Comparison of ENCODE assay signal across 24 cellular contexts in the genomic region with DNA sequence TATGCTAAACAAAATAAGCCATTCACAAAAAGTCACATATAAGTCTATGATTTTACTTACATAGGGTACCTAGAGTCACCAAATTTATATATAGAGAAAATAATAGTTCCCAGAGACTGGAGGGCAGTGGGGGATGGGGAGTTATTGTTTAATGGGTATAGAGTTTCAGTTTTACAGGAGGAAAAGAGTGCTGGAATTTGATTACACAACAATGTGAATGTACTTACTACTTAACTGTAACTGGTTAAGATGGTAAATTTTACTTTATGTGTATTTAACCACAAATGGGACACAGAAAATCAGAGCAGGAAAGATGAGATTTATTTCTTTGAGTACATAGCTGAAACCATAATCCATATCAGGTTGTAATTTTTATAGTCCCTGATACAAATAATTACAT.
"Had no signal": no experiment of that assay in that cellular context is flagged by ENCODE, and none has a peak within 500 bp of the region (broad histone marks: within the 10 kb centered on the region; RNA-seq: fewer than 3 reads in every experiment).

No MANE protein-coding gene starts in this region.

- H3K9me3 Mint-ChIP-seq: activated CD4-positive, alpha-beta T cell treated with anti-CD3 and anti-CD28 coated beads, Interleukin-2, amount 10 ng/mL, durations not matched to agents 24 days and 14 days; activated CD8-positive, alpha-beta T cell treated with anti-CD3 and anti-CD28 coated beads for 36 hours; activated naive CD4-positive, alpha-beta T cell treated with anti-CD3 and anti-CD28 coated beads for 36 hours; activated naive CD4-positive, alpha-beta T cell treated with anti-CD3 and anti-CD28 coated beads, Interleukin-2, amount 50 U/mL, for 72 hours; activated T-cell treated with anti-CD3 and anti-CD28 coated beads, Interleukin-2, amount 50 U/mL, for 72 hours; activated T-helper 2 cell treated with anti-CD3 and anti-CD28 coated beads, Interferon-gamma antibody, Interleukin-2, Interleukin-4, amounts not matched to agents 10 μg/mL and 5 μg/mL and 100 μg/mL, durations not matched to agents 14 hours and 24 hours and 36 hours; T-helper 1 cell treated with Interleukin-12 subunit alpha and Interleukin-12 subunit beta and Interleukin-4 antibody, amounts not matched to agents 30 μg/mL and 1 μg/mL, for 36 hours; T-helper 2 cell treated with Interferon-gamma antibody and Interleukin-4, amounts not matched to agents 5 μg/mL and 100 μg/mL, for 36 hours had no signal

- H3K27me3 Mint-ChIP-seq: activated CD4-positive, alpha-beta T cell treated with anti-CD3 and anti-CD28 coated beads, Interleukin-2, amount 10 ng/mL, durations not matched to agents 24 days and 14 days; activated CD8-positive, alpha-beta T cell treated with anti-CD3 and anti-CD28 coated beads for 36 hours; brain had no signal

- H3K27ac ChIP-seq: KMS-11 had no signal

- H3K4me1 Mint-ChIP-seq: activated CD4-positive, alpha-beta T cell treated with anti-CD3 and anti-CD28 coated beads, Interleukin-2, amount 10 ng/mL, durations not matched to agents 24 days and 14 days; brain had no signal

- DNase-seq: activated CD4-positive, alpha-beta T cell treated with anti-CD3 and anti-CD28 coated beads, Interleukin-2, amount 10 ng/mL, durations not matched to agents 24 days and 14 days; activated CD4-positive, alpha-beta T cell treated with anti-CD3 and anti-CD28 coated beads, Interleukin-2, amount 50 U/mL, for 4 hours; activated CD8-positive, alpha-beta T cell treated with anti-CD3 and anti-CD28 coated beads for 36 hours; activated gamma-delta T cell treated with Interleukin-2 at 50 U/mL for 16 hours; activated naive CD4-positive, alpha-beta T cell treated with anti-CD3 and anti-CD28 coated beads for 36 hours; activated T-cell treated with anti-CD3 and anti-CD28 coated beads, Interleukin-2, amount 50 U/mL, for 1 hour; activated T-cell treated with anti-CD3 and anti-CD28 coated beads, Interleukin-2, amount 50 U/mL, for 72 hours; anterior cingulate cortex; central memory CD4-positive, alpha-beta T cell; NCI-H1105; NCI-H1417 treated with DMSO at 0.1 percent for 48 hours; NCI-H1694; NCI-H1930; NCI-H2081 treated with DMSO at 0.1 percent for 48 hours; NCI-H226; NCI-H446 treated with DMSO at 0.1 percent for 48 hours; NCI-H524; Right ventricle myocardium superior had no signal

- H3K27ac Mint-ChIP-seq: activated CD4-positive, alpha-beta T cell treated with anti-CD3 and anti-CD28 coated beads, Interleukin-2, amount 10 ng/mL, durations not matched to agents 24 days and 14 days; activated CD8-positive, alpha-beta T cell treated with anti-CD3 and anti-CD28 coated beads for 36 hours; activated naive CD4-positive, alpha-beta T cell treated with anti-CD3 and anti-CD28 coated beads for 36 hours; activated naive CD4-positive, alpha-beta T cell treated with anti-CD3 and anti-CD28 coated beads, Interleukin-2, amount 50 U/mL, for 72 hours; activated T-cell treated with anti-CD3 and anti-CD28 coated beads, Interleukin-2, amount 50 U/mL, for 72 hours; activated T-helper 2 cell treated with anti-CD3 and anti-CD28 coated beads, Interferon-gamma antibody, Interleukin-2, Interleukin-4, amounts not matched to agents 10 μg/mL and 5 μg/mL and 100 μg/mL, durations not matched to agents 14 hours and 24 hours and 36 hours; brain; T-helper 1 cell treated with Interleukin-12 subunit alpha and Interleukin-12 subunit beta and Interleukin-4 antibody, amounts not matched to agents 30 μg/mL and 1 μg/mL, for 36 hours; T-helper 2 cell treated with Interferon-gamma antibody and Interleukin-4, amounts not matched to agents 5 μg/mL and 100 μg/mL, for 36 hours had no signal

- H3K36me3 Mint-ChIP-seq: activated naive CD4-positive, alpha-beta T cell treated with anti-CD3 and anti-CD28 coated beads, Interleukin-2, amount 50 U/mL, for 72 hours; brain had no signal

- H3K4me3 Mint-ChIP-seq: activated CD4-positive, alpha-beta T cell treated with anti-CD3 and anti-CD28 coated beads, Interleukin-2, amount 10 ng/mL, durations not matched to agents 24 days and 14 days; activated CD8-positive, alpha-beta T cell treated with anti-CD3 and anti-CD28 coated beads for 36 hours; activated naive CD4-positive, alpha-beta T cell treated with anti-CD3 and anti-CD28 coated beads for 36 hours; activated T-cell treated with anti-CD3 and anti-CD28 coated beads, Interleukin-2, amount 50 U/mL, for 72 hours; brain; T-helper 1 cell treated with Interleukin-12 subunit alpha and Interleukin-12 subunit beta and Interleukin-4 antibody, amounts not matched to agents 30 μg/mL and 1 μg/mL, for 36 hours; T-helper 2 cell treated with Interferon-gamma antibody and Interleukin-4, amounts not matched to agents 5 μg/mL and 100 μg/mL, for 36 hours had no signal
